Comparison of ENCODE assay signal across 8 cellular contexts in the genomic region with DNA sequence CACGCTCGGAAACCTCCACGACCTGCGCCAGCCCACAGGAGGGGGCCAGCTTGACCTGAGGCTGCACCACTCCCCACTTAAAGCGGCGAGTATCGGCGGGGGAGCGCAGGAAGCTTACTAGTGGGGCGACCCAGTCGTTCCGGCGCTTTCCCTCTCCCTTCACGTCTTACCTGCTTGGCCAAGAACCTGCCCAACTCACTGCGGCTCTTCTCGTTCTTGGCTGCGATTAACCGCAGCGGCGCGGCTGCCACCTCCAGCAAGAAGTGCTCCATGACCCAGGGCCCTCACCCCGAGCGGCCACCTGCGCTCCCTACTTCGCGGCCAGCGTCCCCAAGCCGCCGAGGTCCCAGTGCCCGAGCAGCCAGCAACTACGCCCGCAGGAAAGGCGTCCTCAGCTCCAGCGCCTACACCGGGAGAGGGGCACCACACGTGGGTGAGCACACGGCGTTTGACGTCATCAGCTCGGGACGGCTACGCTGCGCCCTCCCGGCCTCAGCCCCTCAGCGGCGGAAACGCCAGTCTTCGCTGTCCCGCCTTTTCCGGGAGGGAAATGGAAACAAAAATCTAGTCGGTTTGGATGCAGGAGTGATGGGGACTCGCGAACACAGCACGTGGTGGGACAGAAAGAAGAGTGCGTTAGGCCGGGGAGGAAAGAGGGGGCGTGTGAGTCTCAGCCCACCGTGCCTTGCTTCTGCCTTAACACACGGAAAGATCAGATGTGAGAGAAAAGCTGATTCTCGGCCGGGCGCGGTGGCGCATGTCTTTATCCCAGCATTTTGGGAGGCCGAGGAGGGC. TPM values are rescaled to one million over a fixed set of nuclear protein-coding genes. Genes with fewer than 3 reads are reported as not detected.
DNase-seq lines count a peak whose midpoint lies in the region; ATAC-seq lines count a peak whose summit lies in the region.

A gene with protein sequence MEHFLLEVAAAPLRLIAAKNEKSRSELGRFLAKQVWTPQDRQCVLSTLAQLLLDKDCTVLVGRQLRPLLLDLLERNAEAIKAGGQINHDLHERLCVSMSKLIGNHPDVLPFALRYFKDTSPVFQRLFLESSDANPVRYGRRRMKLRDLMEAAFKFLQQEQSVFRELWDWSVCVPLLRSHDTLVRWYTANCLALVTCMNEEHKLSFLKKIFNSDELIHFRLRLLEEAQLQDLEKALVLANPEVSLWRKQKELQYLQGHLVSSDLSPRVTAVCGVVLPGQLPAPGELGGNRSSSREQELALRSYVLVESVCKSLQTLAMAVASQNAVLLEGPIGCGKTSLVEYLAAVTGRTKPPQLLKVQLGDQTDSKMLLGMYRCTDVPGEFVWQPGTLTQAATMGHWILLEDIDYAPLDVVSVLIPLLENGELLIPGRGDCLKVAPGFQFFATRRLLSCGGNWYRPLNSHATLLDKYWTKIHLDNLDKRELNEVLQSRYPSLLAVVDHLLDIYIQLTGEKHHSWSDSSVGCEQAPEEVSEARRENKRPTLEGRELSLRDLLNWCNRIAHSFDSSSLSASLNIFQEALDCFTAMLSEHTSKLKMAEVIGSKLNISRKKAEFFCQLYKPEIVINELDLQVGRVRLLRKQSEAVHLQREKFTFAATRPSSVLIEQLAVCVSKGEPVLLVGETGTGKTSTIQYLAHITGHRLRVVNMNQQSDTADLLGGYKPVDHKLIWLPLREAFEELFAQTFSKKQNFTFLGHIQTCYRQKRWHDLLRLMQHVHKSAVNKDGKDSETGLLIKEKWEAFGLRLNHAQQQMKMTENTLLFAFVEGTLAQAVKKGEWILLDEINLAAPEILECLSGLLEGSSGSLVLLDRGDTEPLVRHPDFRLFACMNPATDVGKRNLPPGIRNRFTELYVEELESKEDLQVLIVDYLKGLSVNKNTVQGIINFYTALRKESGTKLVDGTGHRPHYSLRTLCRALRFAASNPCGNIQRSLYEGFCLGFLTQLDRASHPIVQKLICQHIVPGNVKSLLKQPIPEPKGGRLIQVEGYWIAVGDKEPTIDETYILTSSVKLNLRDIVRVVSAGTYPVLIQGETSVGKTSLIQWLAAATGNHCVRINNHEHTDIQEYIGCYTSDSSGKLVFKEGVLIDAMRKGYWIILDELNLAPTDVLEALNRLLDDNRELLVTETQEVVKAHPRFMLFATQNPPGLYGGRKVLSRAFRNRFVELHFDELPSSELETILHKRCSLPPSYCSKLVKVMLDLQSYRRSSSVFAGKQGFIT (N-terminal part only) (minus strand): TSS at position 459 of the 795 bp plus-strand sequence. CDS start 187 bp downstream, at position 272.

- peak within 1 kb of the TSS; percentile 96 to 99 for H3K27ac Mint-ChIP-seq in effector memory CD8-positive, alpha-beta T cell

- H3K4me3 Mint-ChIP-seq in effector memory CD8-positive, alpha-beta T cell = peak within 1 kb of the TSS; percentile 93 to 99

- H3K9me3 Mint-ChIP-seq in effector memory CD8-positive, alpha-beta T cell = no peaks in the 10 kb centered on the region

- no peaks in the 10 kb centered on the region for H3K27me3 Mint-ChIP-seq in effector memory CD8-positive, alpha-beta T cell

- peaks cover 9% of the 10 kb centered on the region for H3K36me3 Mint-ChIP-seq in effector memory CD8-positive, alpha-beta T cell (ENCODE audit: insufficient read depth)

- DNase-seq in COLO829 (ENCODE audit: low spot score) (peak; percentile 83), HT1080 (ENCODE audit: low read depth) (peak; percentile 93), NOMO-1 treated with DMSO at 0.1 percent for 48 hours (lab: John Stamatoyannopoulos, UW; ENCODE audit: unreplicated experiment) (peak; percentile 91), medulla oblongata (ENCODE audit: extremely low spot score) (peak; percentile 97)
- DNase-seq in activated CD8-positive, alpha-beta memory T cell treated with anti-CD3 and anti-CD28 coated beads for 4 hours (ENCODE audit: low read depth in 2 of 2) = peak; percentile 77 to 83
- peak; percentile 79 to 82 (median 79) for DNase-seq in effector memory CD8-positive, alpha-beta T cell
- peak; percentile 75 for DNase-seq in stimulated activated CD8-positive, alpha-beta memory T cell treated with anti-CD3 and anti-CD28 coated beads, Interleukin-12 subunit alpha, Interleukin-12 subunit beta, amount 100 ng/mL, for 1 hour (ENCODE audit: low read depth)

- peak; percentile 92 for ATAC-seq in GM21360 (IDR thresholded peaks at IDR 0.05; ENCODE audit: unreplicated experiment)
- peak; percentile 92 for ATAC-seq in effector memory CD8-positive, alpha-beta T cell (replicated peaks)

- H3K4me1 Mint-ChIP-seq in effector memory CD8-positive, alpha-beta T cell (ENCODE audit: low read depth in 2 of 2) = peaks cover 23 to 30% of the 10 kb centered on the region in 2 donors

RNA-seq across cellular contexts. Expression of the gene that starts here (rescaled TPM):
- 17.6 and 19.8 TPM in 2 replicates for total RNA-seq in HT1080 (2014; rRNA removed; shearing (Covaris generic))
- polyA plus RNA-seq in HT1080 (2015; cell fraction: cytosol; rRNA removed) = 6.0 and 7.6 TPM in 2 replicates
- polyA plus RNA-seq in HT1080 (2015; cell fraction: nucleus; rRNA removed) = 39.6 and 54.9 TPM in 2 replicates

Comparison
In these comparisons a context has a peak if more than half of its experiments do, and no peak if none do; other contexts are left out.
1. Peak in every context shown above with its lines: DNase-seq and ATAC-seq.